1 cellular context compared by ENCODE assay signal in the genomic region with DNA sequence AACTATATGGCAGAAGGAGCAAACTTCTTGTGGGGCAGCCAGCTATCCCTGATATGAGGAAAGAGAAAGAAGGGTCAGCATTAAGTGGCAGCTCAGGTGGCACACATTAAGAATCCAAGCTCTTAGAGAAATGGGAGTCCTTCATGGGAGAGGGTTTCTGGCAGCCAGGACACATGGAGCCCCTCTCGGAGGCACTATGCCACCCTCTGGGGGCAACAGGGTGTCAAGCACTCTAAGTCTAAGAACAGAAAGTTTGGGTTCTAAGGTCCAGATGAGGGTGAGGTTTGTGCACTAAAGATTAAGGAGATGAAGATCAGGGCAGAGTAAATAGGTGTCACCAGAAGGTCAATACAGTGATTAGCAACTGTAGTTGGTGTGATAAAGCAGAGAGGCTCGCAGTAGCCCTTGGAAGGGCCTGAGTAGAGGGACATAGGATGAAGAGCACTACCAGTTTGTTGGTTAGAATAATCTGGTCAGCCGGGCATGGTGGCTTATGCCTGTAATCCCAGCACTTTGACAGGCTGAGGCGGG.
TF ChIP-seq lines count a peak whose summit lies in the region.

No MANE protein-coding gene starts in this region.

TF ChIP-seq in H1, 55 proteins besides CTCF, POLR2A, EP300 and RAD21 (continued from another document):
- TF ChIP-seq E2F6 (IDR thresholded peaks at IDR 0.05) = no peak
- TF ChIP-seq PHF8 (conservative IDR thresholded peaks at IDR 0.05; ENCODE audit: low read depth, low read length) = no peak
